In the genomic region with DNA sequence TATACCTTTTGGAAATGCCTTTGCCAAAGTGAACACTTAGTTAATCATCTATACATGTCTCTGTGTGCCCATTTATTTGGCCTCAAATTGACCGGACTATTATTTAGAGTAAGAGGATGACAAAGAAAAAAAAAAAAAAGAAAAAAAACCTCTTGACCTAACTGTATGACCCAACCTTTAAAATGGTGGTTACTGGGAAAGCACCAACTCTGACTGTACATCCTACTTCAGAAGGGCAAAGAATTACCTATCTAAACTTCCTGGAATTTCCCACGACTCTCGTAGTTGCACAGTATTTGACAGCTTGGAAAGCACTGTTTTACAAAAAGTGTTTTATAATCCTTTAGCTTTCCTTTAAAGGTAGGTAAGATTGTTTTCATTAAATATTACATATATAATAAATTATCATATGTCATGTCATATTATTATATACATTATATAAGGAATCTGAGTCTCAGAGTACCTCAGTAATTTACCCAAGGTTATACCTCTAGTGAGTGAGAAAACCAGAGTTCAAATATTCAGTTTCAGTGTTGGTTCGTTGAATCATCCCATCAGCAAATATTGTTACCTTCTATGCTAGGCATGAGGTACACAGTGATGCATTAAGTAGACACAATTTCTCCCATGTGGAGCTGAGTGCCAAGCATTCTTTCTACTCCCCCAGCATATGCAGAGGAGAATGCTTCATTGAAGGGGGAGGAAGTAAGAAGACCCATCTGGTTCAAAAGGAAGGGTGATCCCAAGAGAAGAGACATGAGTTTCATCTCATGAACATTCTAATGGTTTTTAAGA, we compare ENCODE assay signal across 11 cellular contexts. TPM values are rescaled to one million over a fixed set of nuclear protein-coding genes. Genes with fewer than 3 reads are reported as not detected.
A peak's percentile ranks its signal among the peaks of the same experiment; 100 is the strongest.
DNase-seq lines count a peak whose midpoint lies in the region; ATAC-seq, FAIRE-seq and TF ChIP-seq lines count a peak whose summit lies in the region.
"Had no signal": no experiment of that assay in that cellular context is flagged by ENCODE, and none has a peak within 500 bp of the region (broad histone marks: within the 10 kb centered on the region; RNA-seq: fewer than 3 reads in every experiment).

No MANE protein-coding gene starts in this region.

- H3K79me2 ChIP-seq in Karpas-422 (ENCODE audit: low read length) = no peaks in the 10 kb centered on the region

- H4K20me1 ChIP-seq in Karpas-422 (ENCODE audit: insufficient read depth, low read depth, low read length) = no peaks in the 10 kb centered on the region

- TF ChIP-seq CTCF in bronchial epithelial cell (IDR thresholded peaks at IDR 0.05; ENCODE audit: insufficient read depth, low read length, severe bottlenecking) = no peak
- no peak for TF ChIP-seq CTCF in adrenal gland (IDR thresholded peaks at IDR 0.05)

- no peak for FAIRE-seq in bronchial epithelial cell (lab: Jason Lieb, UNC)

- H3K4me3 ChIP-seq in Karpas-422 (ENCODE audit: low read length) (no peak overlapping the region), bronchial epithelial cell (ENCODE audit: low read depth, low read length) (no peak overlapping the region), adrenal gland (no peak overlapping the region)

- H3K4me1 ChIP-seq in Karpas-422 (ENCODE audit: low read length) (peaks cover 9% of the 10 kb centered on the region), adrenal gland (replicated peaks in 1 of 2) (peaks cover 0 to 7% of the 10 kb centered on the region in 2 donors)

- H3K4me3 Mint-ChIP-seq in activated T-cell treated with anti-CD3 and anti-CD28 coated beads, Interleukin-2, amount 50 U/mL, for 72 hours = peak overlapping the region; percentile 92 to 99
- H3K4me3 Mint-ChIP-seq in stimulated activated naive B cell treated with anti-CD40 and anti-IgM and Interleukin-4, amounts not matched to agents 10 μg/mL and 1 μg/mL and 100 μg/mL, for 72 hours = peak overlapping the region; percentile 83 to 87

- no peak overlapping the region for H3K4me2 ChIP-seq in Karpas-422 (ENCODE audit: low read depth, low read length, poor library complexity, severe bottlenecking)

- H2AFZ ChIP-seq in Karpas-422 (ENCODE audit: low read length) = no peak overlapping the region

- no peaks in the 10 kb centered on the region for H3K9me2 ChIP-seq in Karpas-422 (replicated peaks; ENCODE audit: insufficient read depth, low read length)

- peak; percentile 18 to 19 for DNase-seq in activated T-cell treated with anti-CD3 and anti-CD28 coated beads, Interleukin-2, amount 50 U/mL, for 72 hours
- DNase-seq in activated T-cell treated with anti-CD3 and anti-CD28 coated beads, Interleukin-2, amount 50 U/mL, for 48 hours = no peak
- DNase-seq in Karpas-422 (peak; percentile 22), bronchial epithelial cell (ENCODE audit: low read depth) (peak; percentile 88), adrenal gland (no peak)
- no peak for DNase-seq in stimulated activated naive B cell treated with anti-CD40 and anti-IgM and Interleukin-4, amounts not matched to agents 10 μg/mL and 1 μg/mL and 100 μg/mL, for 72 hours
- DNase-seq: foreskin fibroblast, NCI-H446 had no signal

- WGBS in adrenal gland, 4 donors = 75 to 83% (median 79%) methylated on average over 4 of the region's 4 CpGs

- peak; percentile 38 to 49 for ATAC-seq in activated T-cell treated with anti-CD3 and anti-CD28 coated beads, Interleukin-2, amount 50 U/mL, for 72 hours (replicated peaks in 1 of 2)
- ATAC-seq in stimulated activated naive B cell treated with anti-CD40 and anti-IgM and Interleukin-4, amounts not matched to agents 10 μg/mL and 1 μg/mL and 100 μg/mL, for 72 hours (replicated peaks) = peak; percentile 68 to 73
- ATAC-seq in GM19397 (IDR thresholded peaks at IDR 0.05; ENCODE audit: unreplicated experiment) (no peak), GM21576 (IDR thresholded peaks at IDR 0.05; ENCODE audit: unreplicated experiment) (no peak)

- H3K9ac ChIP-seq in Karpas-422 (ENCODE audit: low read length) = no peak overlapping the region

- H3K36me3 ChIP-seq in Karpas-422 (ENCODE audit: insufficient read depth, low read length) (no peaks in the 10 kb centered on the region), bronchial epithelial cell (ENCODE audit: control insufficient read depth, insufficient read depth, low read length) (no peaks in the 10 kb centered on the region), adrenal gland (replicated peaks in 1 of 2) (no peaks in the 10 kb centered on the region)

- H3K27ac ChIP-seq in Karpas-422 (ENCODE audit: low read length) (no peak overlapping the region), adrenal gland (no peak overlapping the region)

- no peaks in the 10 kb centered on the region; the same call in 1 of the 2 replicates for H3K27me3 ChIP-seq in Karpas-422 (ENCODE audit: low read length)
- no peaks in the 10 kb centered on the region for H3K27me3 ChIP-seq in bronchial epithelial cell (ENCODE audit: control insufficient read depth, insufficient read depth, low read length)
- H3K27me3 ChIP-seq in adrenal gland = no peaks in the 10 kb centered on the region

- H3K27ac Mint-ChIP-seq in activated T-cell treated with anti-CD3 and anti-CD28 coated beads, Interleukin-2, amount 50 U/mL, for 72 hours = peak overlapping the region; percentile 100
- H3K27ac Mint-ChIP-seq in stimulated activated naive B cell treated with anti-CD40 and anti-IgM and Interleukin-4, amounts not matched to agents 10 μg/mL and 1 μg/mL and 100 μg/mL, for 72 hours = peak overlapping the region; percentile 91

- TF ChIP-seq POLR2A in adrenal gland (IDR thresholded peaks at IDR 0.05) = no peak

- H3K27me3 Mint-ChIP-seq in activated T-cell treated with anti-CD3 and anti-CD28 coated beads, Interleukin-2, amount 50 U/mL, for 72 hours (ENCODE audit: low read depth) = no peaks in the 10 kb centered on the region
- H3K27me3 Mint-ChIP-seq in stimulated activated naive B cell treated with anti-CD40 and anti-IgM and Interleukin-4, amounts not matched to agents 10 μg/mL and 1 μg/mL and 100 μg/mL, for 72 hours = no peaks in the 10 kb centered on the region

- intact Hi-C loops in adrenal gland (cut with DNase I) = no loop called here

- H3K9me3 Mint-ChIP-seq in activated T-cell treated with anti-CD3 and anti-CD28 coated beads, Interleukin-2, amount 50 U/mL, for 72 hours = no peaks in the 10 kb centered on the region
- peaks cover 2 to 5% of the 10 kb centered on the region in 2 donors for H3K9me3 Mint-ChIP-seq in stimulated activated naive B cell treated with anti-CD40 and anti-IgM and Interleukin-4, amounts not matched to agents 10 μg/mL and 1 μg/mL and 100 μg/mL, for 72 hours

- H3K4me1 Mint-ChIP-seq in activated T-cell treated with anti-CD3 and anti-CD28 coated beads, Interleukin-2, amount 50 U/mL, for 72 hours (ENCODE audit: low read depth) = peaks cover 61% of the 10 kb centered on the region
- H3K4me1 Mint-ChIP-seq in stimulated activated naive B cell treated with anti-CD40 and anti-IgM and Interleukin-4, amounts not matched to agents 10 μg/mL and 1 μg/mL and 100 μg/mL, for 72 hours = peaks cover 21 to 45% of the 10 kb centered on the region in 2 donors

- H3K9me3 ChIP-seq in Karpas-422 (ENCODE audit: low read length) = no peaks in the 10 kb centered on the region
- H3K9me3 ChIP-seq in adrenal gland (replicated peaks in 1 of 3) = no peaks in the 10 kb centered on the region

- H3K36me3 Mint-ChIP-seq in activated T-cell treated with anti-CD3 and anti-CD28 coated beads, Interleukin-2, amount 50 U/mL, for 72 hours (ENCODE audit: insufficient read depth in 2 of 2) = peaks cover 25 to 27% of the 10 kb centered on the region in 2 donors
- H3K36me3 Mint-ChIP-seq in stimulated activated naive B cell treated with anti-CD40 and anti-IgM and Interleukin-4, amounts not matched to agents 10 μg/mL and 1 μg/mL and 100 μg/mL, for 72 hours = peaks cover 39 to 60% of the 10 kb centered on the region in 2 donors

RNA-seq across cellular contexts. Expression of gene BCL2A1, which starts 5.0 kb away (rescaled TPM):
- 10 to 100 TPM; 39.6 to 67.2 TPM for total RNA-seq in activated T-cell treated with anti-CD3 and anti-CD28 coated beads, Interleukin-2, amount 50 U/mL, for 72 hours
- total RNA-seq in Karpas-422 (2014; rRNA removed; shearing (Covaris generic); ENCODE audit: low replicate concordance) = 1.4 TPM in 1 of 2 replicates, not detected in the other
- 0.26 and 0.38 TPM in 2 replicates for total RNA-seq in bronchial epithelial cell
- 1 to 10 TPM in 4 of 8 donors, under 1 TPM in 3, not detected in 1; 0.56 to 4.2 (median 1.0) TPM for total RNA-seq in adrenal gland
- 10 to 100 TPM in 1 of 3 donors, 1 to 10 TPM in 2; 1.4 to 19.1 (median 1.8) TPM for polyA plus RNA-seq in adrenal gland
- total RNA-seq: chondrocyte had no signal

Comparison
In these comparisons a context has a peak if more than half of its experiments do, and no peak if none do; other contexts are left out.
1. DNase-seq: peak in activated T-cell treated with anti-CD3 and anti-CD28 coated beads, Interleukin-2, amount 50 U/mL, for 72 hours (2 of 2), Karpas-422 (single experiment) and bronchial epithelial cell (single experiment); none in activated T-cell treated with anti-CD3 and anti-CD28 coated beads, Interleukin-2, amount 50 U/mL, for 48 hours (0 of 2), stimulated activated naive B cell treated with anti-CD40 and anti-IgM and Interleukin-4, amounts not matched to agents 10 μg/mL and 1 μg/mL and 100 μg/mL, for 72 hours (single experiment) and adrenal gland (0 of 7).
2. ATAC-seq: peak in activated T-cell treated with anti-CD3 and anti-CD28 coated beads, Interleukin-2, amount 50 U/mL, for 72 hours (2 of 2) and stimulated activated naive B cell treated with anti-CD40 and anti-IgM and Interleukin-4, amounts not matched to agents 10 μg/mL and 1 μg/mL and 100 μg/mL, for 72 hours (2 of 2); none in GM19397 (single experiment) and GM21576 (single experiment).
3. RNA of gene BCL2A1, which starts 5.0 kb away (total RNA-seq): 39.6 to 67.2 TPM in activated T-cell treated with anti-CD3 and anti-CD28 coated beads, Interleukin-2, amount 50 U/mL, for 72 hours; 1.4 TPM in Karpas-422, 0.56 to 4.2 TPM in adrenal gland and 0.26 to 0.38 TPM in bronchial epithelial cell; every median in the first group is over 4 times any median in the second.